18 cellular contexts compared by ENCODE assay signal in the genomic region with DNA sequence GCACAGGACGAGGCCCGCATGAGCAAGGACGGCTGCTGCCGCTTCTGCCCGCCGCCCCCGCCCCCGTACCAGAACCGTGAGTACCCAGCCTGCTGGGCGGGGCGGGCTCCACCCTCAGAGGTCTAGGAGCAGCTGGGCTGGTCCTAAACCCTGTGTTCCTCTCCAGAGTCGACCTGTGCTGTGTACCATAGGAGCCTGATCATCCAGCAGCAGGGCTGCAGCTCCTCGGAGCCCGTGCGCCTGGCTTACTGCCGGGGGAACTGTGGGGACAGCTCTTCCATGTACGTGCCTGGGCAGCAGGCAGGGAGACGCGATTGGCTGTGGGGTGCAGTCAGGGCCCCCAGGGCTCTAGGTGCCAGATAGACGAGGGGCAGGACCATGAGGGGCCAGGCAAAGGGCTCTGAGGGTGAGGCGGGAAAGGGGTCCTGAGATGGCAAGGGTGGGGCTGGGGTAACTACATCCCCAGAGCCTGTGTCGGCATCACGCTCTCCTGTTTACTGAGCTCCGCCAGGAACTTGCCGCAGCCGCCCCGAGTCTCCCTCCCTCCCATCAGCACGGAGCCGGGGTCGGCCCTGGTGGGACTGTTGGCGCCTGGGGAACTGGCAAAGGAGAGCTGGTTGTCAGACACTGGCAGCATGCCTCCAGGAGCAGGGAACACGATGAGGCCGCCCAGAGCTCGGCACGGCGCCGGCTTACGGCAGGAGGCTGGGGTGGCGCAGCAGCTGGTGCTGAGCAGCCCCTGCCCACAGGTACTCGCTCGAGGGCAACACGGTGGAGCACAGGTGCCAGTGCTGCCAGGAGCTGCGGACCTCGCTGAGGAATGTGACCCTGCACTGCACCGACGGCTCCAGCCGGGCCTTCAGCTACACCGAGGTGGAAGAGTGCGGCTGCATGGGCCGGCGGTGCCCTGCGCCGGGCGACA. TPM values are rescaled to one million over a fixed set of nuclear protein-coding genes. Genes with fewer than 3 reads are reported as not detected.
DNase-seq lines count a peak whose midpoint lies in the region; ATAC-seq and TF ChIP-seq lines count a peak whose summit lies in the region.
"Had no signal": no experiment of that assay in that cellular context is flagged by ENCODE, and none has a peak within 500 bp of the region (broad histone marks: within the 10 kb centered on the region; RNA-seq: fewer than 3 reads in every experiment).

No MANE protein-coding gene starts in this region.

- TSS peak; percentile 73 for BruUV-seq in PC-3 (replicated peaks; lab: Mats Ljungman, UMichigan)

- H3K79me2 ChIP-seq in PC-3 (ENCODE audit: low read length) (no peaks in the 10 kb centered on the region), Karpas-422 (ENCODE audit: low read length) (no peaks in the 10 kb centered on the region)

- H3K4me3 ChIP-seq in PC-3 (ENCODE audit: low read length) (peak overlapping the region; percentile 68), lower lobe of right lung (no peak overlapping the region), Karpas-422 (ENCODE audit: low read length) (no peak overlapping the region)
- H3K4me3 ChIP-seq: GM23248, vagina had no signal

- peak; percentile 0 for DNase-seq in stimulated activated CD4-positive, alpha-beta T cell treated with anti-CD3 and anti-CD28 coated beads, Interleukin-15, amount 100 ng/mL, for 24 hours
- DNase-seq in stimulated activated CD4-positive, alpha-beta T cell treated with anti-CD3 and anti-CD28 coated beads, Interleukin-4, amount 100 ng/mL, for 1 hour, result no peak
- DNase-seq in PC-3, result peak; percentile 44
- peak; percentile 35 for DNase-seq in lower lobe of right lung
- DNase-seq in inferior parietal cortex (ENCODE audit: extremely low spot score), result no peak
- DNase-seq in Karpas-422, result no peak
- DNase-seq: activated naive CD8-positive, alpha-beta T cell treated with anti-CD3 and anti-CD28 coated beads, Interleukin-2, amount 50 U/mL, for 24 hours; GM23248; KG1; natural killer cell; NCI-H187; stimulated activated naive CD4-positive, alpha-beta T cell treated with Interleukin-2 at 50 U/mL for 16 hours had no signal

- H3K9ac ChIP-seq in PC-3 (ENCODE audit: low read length) (peak overlapping the region; percentile 42), Karpas-422 (ENCODE audit: low read length) (no peak overlapping the region)
- H3K9ac ChIP-seq: GM23248 had no signal

- H3K9me3 ChIP-seq in PC-3 (ENCODE audit: low read length), result no peaks in the 10 kb centered on the region
- no peaks in the 10 kb centered on the region for H3K9me3 ChIP-seq in lower lobe of right lung
- H3K9me3 ChIP-seq in Karpas-422 (ENCODE audit: low read length), result no peaks in the 10 kb centered on the region
- H3K9me3 ChIP-seq: vagina had no signal

- peak overlapping the region; percentile 60 for H2AFZ ChIP-seq in PC-3 (ENCODE audit: low read length)
- H2AFZ ChIP-seq in Karpas-422 (ENCODE audit: low read length), result no peak overlapping the region
- H2AFZ ChIP-seq: GM23248 had no signal

- H4K20me1 ChIP-seq in PC-3 (ENCODE audit: low read length) (no peaks in the 10 kb centered on the region), Karpas-422 (ENCODE audit: insufficient read depth, low read depth, low read length) (0 out of 2 replicates have a peak, but pooled peaks cover 4% of the 10 kb centered on the region)

- no peaks in the 10 kb centered on the region for H3F3A ChIP-seq in PC-3 (ENCODE audit: low read length, unreplicated experiment)

- no peaks in the 10 kb centered on the region for H3K9me2 ChIP-seq in PC-3 (replicated peaks; ENCODE audit: low read length)
- H3K9me2 ChIP-seq in Karpas-422 (replicated peaks; ENCODE audit: insufficient read depth, low read length), result no peaks in the 10 kb centered on the region

- TF ChIP-seq CTCF in PC-3 (conservative IDR thresholded peaks at IDR 0.05; ENCODE audit: low read depth, low read length), result no peak
- TF ChIP-seq CTCF in lower lobe of right lung (IDR thresholded peaks at IDR 0.05), result no peak

- H3K27ac ChIP-seq in PC-3 (ENCODE audit: low read length) (no peak overlapping the region), lower lobe of right lung (no peak overlapping the region), Karpas-422 (ENCODE audit: low read length) (no peak overlapping the region)
- H3K27ac ChIP-seq: epithelial cell of prostate, GM23248, vagina, VCaP had no signal

- H3K36me3 ChIP-seq in PC-3 (ENCODE audit: low read depth, low read length), result no peaks in the 10 kb centered on the region
- no peaks in the 10 kb centered on the region for H3K36me3 ChIP-seq in lower lobe of right lung
- H3K36me3 ChIP-seq in Karpas-422 (ENCODE audit: insufficient read depth, low read length), result no peaks in the 10 kb centered on the region
- H3K36me3 ChIP-seq: vagina had no signal

- H3K4me1 ChIP-seq in PC-3 (ENCODE audit: insufficient read depth, low read length), result peaks cover 30% of the 10 kb centered on the region
- H3K4me1 ChIP-seq in lower lobe of right lung, result no peaks in the 10 kb centered on the region
- no peaks in the 10 kb centered on the region for H3K4me1 ChIP-seq in Karpas-422 (ENCODE audit: low read length)

- CTCF ChIA-PET in PC-3 (lab: Charles Lee), result interaction anchor here (1.0 kb wide), 1 partner anchor 48 kb away, joined by 3 read pairs; no protein-coding TSS in a partner anchor

- H3K27me3 ChIP-seq in PC-3 (ENCODE audit: low read length) (no peaks in the 10 kb centered on the region), lower lobe of right lung (ENCODE audit: low read depth) (peaks cover 69% of the 10 kb centered on the region), Karpas-422 (ENCODE audit: low read length) (no peaks in the 10 kb centered on the region)
- H3K27me3 ChIP-seq: vagina had no signal

- POLR2A ChIA-PET in PC-3 (lab: Charles Lee; ENCODE audit: unreplicated experiment), result no interaction called here

- peak; percentile 34 for ATAC-seq in PC-3
- ATAC-seq in lower lobe of right lung, result no peak
- ATAC-seq in GM21528 (IDR thresholded peaks at IDR 0.05; ENCODE audit: low FRiP score, unreplicated experiment), result no peak
- ATAC-seq: activated naive CD8-positive, alpha-beta T cell treated with anti-CD3 and anti-CD28 coated beads, Interleukin-2, amount 50 U/mL, for 24 hours; natural killer cell had no signal

- intact Hi-C loops in PC-3 (cut with micrococcal nuclease) (loop anchor here (5.0 kb wide), 3 partner anchors 48 to 83 kb away; no protein-coding TSS in a partner anchor), lower lobe of right lung (cut with DNase I) (no loop called here)

- H3K4me2 ChIP-seq in PC-3 (ENCODE audit: low read length) (peak overlapping the region; percentile 92), Karpas-422 (ENCODE audit: low read depth, low read length, poor library complexity, severe bottlenecking) (no peak overlapping the region)

RNA-seq across cellular contexts. Expression of gene MUC5B, which starts 22.9 kb away (rescaled TPM):
- total RNA-seq in PC-3 (2014; rRNA removed) (24.3 and 33.0 TPM in 2 replicates), lower lobe of right lung (57.5 TPM)
- total RNA-seq in Karpas-422 (2014; rRNA removed; shearing (Covaris generic); ENCODE audit: low replicate concordance), result under 0.01 and 0.04 TPM in 2 replicates
- total RNA-seq: CD4-positive, alpha-beta T cell; G401; GM23248; natural killer cell had no signal

RNA-seq across cellular contexts. Expression of gene MUC5AC, which starts 42.2 kb away (rescaled TPM):
- total RNA-seq in PC-3 (2014; rRNA removed) (0.11 and 0.35 TPM in 2 replicates), lower lobe of right lung (0.35 TPM)
- not detected in 2 replicates for total RNA-seq in Karpas-422 (2014; rRNA removed; shearing (Covaris generic); ENCODE audit: low replicate concordance)
- total RNA-seq: CD4-positive, alpha-beta T cell; G401; GM23248; natural killer cell; vagina had no signal

Comparison
In these comparisons a context has a peak if more than half of its experiments do, and no peak if none do; other contexts are left out.
1. DNase-seq: peak in stimulated activated CD4-positive, alpha-beta T cell treated with anti-CD3 and anti-CD28 coated beads, Interleukin-15, amount 100 ng/mL, for 24 hours (single experiment), PC-3 (single experiment) and lower lobe of right lung (single experiment); none in stimulated activated CD4-positive, alpha-beta T cell treated with anti-CD3 and anti-CD28 coated beads, Interleukin-4, amount 100 ng/mL, for 1 hour (single experiment), inferior parietal cortex (single experiment) and Karpas-422 (single experiment).
2. RNA of gene MUC5B, which starts 22.9 kb away (total RNA-seq): 57.5 TPM in lower lobe of right lung (single experiment) and 24.3 to 33.0 TPM in PC-3; under 0.01 to 0.04 TPM in Karpas-422; every median in the first group is over 10 times any median in the second.